19 cellular contexts compared by ENCODE assay signal in the genomic region with DNA sequence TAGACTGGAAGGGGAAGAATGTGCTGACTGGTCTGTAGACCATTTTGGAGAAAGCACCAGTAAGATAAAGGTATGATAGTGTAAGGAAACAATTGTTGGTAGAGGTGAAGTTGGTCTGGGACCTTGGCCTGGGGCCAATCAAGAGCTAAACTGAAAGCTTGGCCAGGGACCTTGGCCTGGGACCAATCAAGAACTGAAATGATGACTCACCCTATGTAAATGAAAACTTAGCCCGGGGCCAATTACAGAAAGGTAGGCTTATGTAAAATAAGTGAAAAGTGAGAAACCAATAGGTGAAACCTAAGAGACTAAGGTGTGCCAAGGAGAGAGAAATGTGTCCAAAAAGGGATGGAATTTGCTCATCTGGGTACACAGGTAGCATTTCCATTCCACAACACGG.
DNase-seq lines count a peak whose midpoint lies in the region; ATAC-seq, FAIRE-seq and TF ChIP-seq lines count a peak whose summit lies in the region.
"Had no signal": no experiment of that assay in that cellular context is flagged by ENCODE, and none has a peak within 500 bp of the region (broad histone marks: within the 10 kb centered on the region; RNA-seq: fewer than 3 reads in every experiment).

No MANE protein-coding gene starts in this region.

- H3K4me2 ChIP-seq in A549 = no peak overlapping the region

- ATAC-seq in A549 (no peak), RWPE2 (ENCODE audit: low read depth) (0 out of 3 replicates have a peak, but pooled peaks have one; percentile 29), HG02678 (IDR thresholded peaks at IDR 0.05; ENCODE audit: unreplicated experiment) (no peak), HG03175 (IDR thresholded peaks at IDR 0.05; ENCODE audit: unreplicated experiment) (no peak)
- ATAC-seq in activated CD4-positive, CD25-positive, alpha-beta regulatory T cell treated with anti-CD3 and anti-CD28 coated beads, Interleukin-2, amount 50 U/mL, for 24 hours = no peak
- ATAC-seq: activated CD8-positive, alpha-beta T cell treated with anti-CD3 and anti-CD28 coated beads, Interleukin-2, amount 10 ng/mL, durations not matched to agents 7 days and 5 days; heart left ventricle; HepG2; left ventricle myocardium superior had no signal

- TF ChIP-seq EP300 in A549 (IDR thresholded peaks at IDR 0.05) (no peak), transverse colon (IDR thresholded peaks at IDR 0.05; ENCODE audit: low read depth) (no peak)

- H3K36me3 ChIP-seq in RWPE2 (ENCODE audit: low read depth) = no peaks in the 10 kb centered on the region
- no peaks in the 10 kb centered on the region for H3K36me3 ChIP-seq in transverse colon
- H3K36me3 ChIP-seq: cardiac muscle cell, heart left ventricle had no signal

- H3K4me3 ChIP-seq in A549 (no peak overlapping the region), RWPE2 (ENCODE audit: severe bottlenecking) (no peak overlapping the region), transverse colon (no peak overlapping the region)
- H3K4me3 ChIP-seq: cardiac muscle cell, heart left ventricle had no signal

- H3K4me1 ChIP-seq in A549 = no peaks in the 10 kb centered on the region
- no peaks in the 10 kb centered on the region for H3K4me1 ChIP-seq in RWPE2 (ENCODE audit: insufficient read depth, poor library complexity, severe bottlenecking)
- H3K4me1 ChIP-seq in transverse colon = no peaks in the 10 kb centered on the region
- H3K4me1 ChIP-seq: heart left ventricle had no signal

- FAIRE-seq in A549 (lab: Jason Lieb, UNC) = no peak
- FAIRE-seq: HepG2, urothelium cell line had no signal

- CTCF ChIA-PET in A549 (lab: Yijun Ruan, JAX) = interaction anchor here (0.6 kb wide), 1 partner anchor 17 kb away, joined by 5 read pairs; no protein-coding TSS in a partner anchor

- TF ChIP-seq POLR2A in A549 (IDR thresholded peaks at IDR 0.05; ENCODE audit: low read length) (no peak), transverse colon (IDR thresholded peaks at IDR 0.05) (no peak)

- H3K27ac ChIP-seq in A549 (no peak overlapping the region), RWPE2 (ENCODE audit: poor library complexity, severe bottlenecking) (no peak overlapping the region), transverse colon (no peak overlapping the region)
- H3K27ac ChIP-seq: cardiac muscle cell, heart left ventricle had no signal

- H3K9me3 ChIP-seq in A549 (no peaks in the 10 kb centered on the region), RWPE2 (ENCODE audit: severe bottlenecking) (no peaks in the 10 kb centered on the region), transverse colon (no peaks in the 10 kb centered on the region)

- 29% methylated on average over 2 of the region's 2 CpGs for WGBS in A549 (ENCODE audit: missing lambda C conversion rate)
- 32 to 60% methylated on average over 2 of the region's 2 CpGs for WGBS in transverse colon (ENCODE audit: low coverage in 1 of 2), 2 donors

- POLR2A ChIA-PET in A549 (lab: Yijun Ruan, JAX) = no interaction called here

- TF ChIP-seq CTCF in A549 (IDR thresholded peaks at IDR 0.05) (no peak), RWPE2 (IDR thresholded peaks at IDR 0.05; ENCODE audit: poor library complexity, severe bottlenecking) (no peak), transverse colon (IDR thresholded peaks at IDR 0.05) (no peak)

- DNase-seq in A549 (ENCODE audit: low read depth in 1 of 2, low spot score in 1 of 2) = peak in 1 of 2 experiments; percentile 18
- peak; percentile 44 for DNase-seq in HT1080 (ENCODE audit: low read depth)
- DNase-seq in RWPE2 (ENCODE audit: low spot score) = no peak
- peak; percentile 13 for DNase-seq in iPS-NIHi11 (ENCODE audit: low spot score)
- DNase-seq in transverse colon = no peak
- DNase-seq: ACHN; activated CD8-positive, alpha-beta T cell treated with anti-CD3 and anti-CD28 coated beads, Interleukin-2, amount 10 ng/mL, durations not matched to agents 7 days and 5 days; activated gamma-delta T cell treated with Interleukin-2 at 50 U/mL for 16 hours; activated T-cell treated with anti-CD3 and anti-CD28 coated beads, Interleukin-2, amount 50 U/mL, for 1 hour; C1 segment of cervical spinal cord; heart left ventricle; left ventricle myocardium superior; NCI-H524 had no signal

- in situ Hi-C loops in transverse colon (cut with MboI; ENCODE audit: low pct_ligation_motif_present in 1 of 4, low pct_unique_long_range_greater_than_20kb in 1 of 4, low sequenced_read_pairs in 3 of 4) = loop anchor here in 2 of 4 donors (25.0 kb wide), 2 partner anchors 409 to 584 kb away; no protein-coding TSS in a partner anchor

- no peak for TF ChIP-seq RAD21 in A549 (conservative IDR thresholded peaks at IDR 0.05 in 1 of 2, IDR thresholded peaks at IDR 0.05 in 1 of 2)

- H3K27me3 ChIP-seq in RWPE2 (ENCODE audit: insufficient read depth, poor library complexity, severe bottlenecking) (no peaks in the 10 kb centered on the region), transverse colon (no peaks in the 10 kb centered on the region)
- H3K27me3 ChIP-seq: cardiac muscle cell, heart left ventricle had no signal

- intact Hi-C loops in transverse colon (cut with DNase I; ENCODE audit: low total_unique reads) = no loop called here

TF ChIP-seq in A549, 52 proteins besides CTCF, POLR2A, EP300 and RAD21:
- TF ChIP-seq ZSCAN20 (CRISPR knock-in tag; IDR thresholded peaks at IDR 0.05) = no peak
- no peak for TF ChIP-seq FOSL2 (IDR thresholded peaks at IDR 0.05)
- TF ChIP-seq FOSL2 (CRISPR knock-in tag; IDR thresholded peaks at IDR 0.05) = peak; percentile 70

Comparison
In these comparisons a context has a peak if more than half of its experiments do, and no peak if none do; other contexts are left out.
1. DNase-seq: peak in HT1080 (single experiment) and iPS-NIHi11 (single experiment); none in RWPE2 (single experiment) and transverse colon (single experiment).